Comparison of ENCODE assay signal across 1 cellular context in the genomic region with DNA sequence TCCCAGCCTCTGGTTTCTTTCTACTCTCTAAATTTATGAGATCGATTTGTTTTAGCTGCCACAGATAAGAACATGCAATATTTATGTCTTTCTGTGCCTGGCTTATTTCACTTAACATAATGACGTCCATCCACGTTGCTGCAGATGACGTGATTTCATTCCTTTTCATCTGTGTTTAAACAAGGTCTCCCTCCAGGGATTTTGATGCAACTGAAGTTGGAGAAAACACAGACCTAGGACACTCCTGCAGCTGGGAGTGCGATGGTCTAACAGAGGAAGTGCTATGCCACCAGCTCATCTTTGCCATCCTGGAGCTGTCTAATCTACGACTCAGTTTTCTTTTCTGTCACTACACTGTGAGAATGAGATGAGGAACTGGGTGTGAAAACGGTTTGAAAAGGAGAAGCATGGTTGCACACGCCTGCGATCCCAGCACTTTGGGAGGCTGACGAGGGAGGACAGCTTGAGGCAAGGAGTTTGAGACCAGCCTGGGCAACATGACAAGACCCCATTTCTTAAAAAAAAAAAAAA.
TF ChIP-seq lines count a peak whose summit lies in the region.

No MANE protein-coding gene starts in this region.

TF ChIP-seq in HEK293, 187 proteins besides CTCF, POLR2A, EP300 and RAD21 (continued from another document):
- peak; percentile 22; the same call in 1 of the 2 replicates for TF ChIP-seq OSR2 (tag by site-specific recombination; IDR thresholded peaks at IDR 0.05)
- TF ChIP-seq SCRT2 (tag by site-specific recombination; IDR thresholded peaks at IDR 0.05): no peak
- no peak for TF ChIP-seq ZNF214 (tag by site-specific recombination; IDR thresholded peaks at IDR 0.05; ENCODE audit: borderline replicate concordance)
- no peak for TF ChIP-seq ZNF660 (tag by site-specific recombination; IDR thresholded peaks at IDR 0.05)
- peak; percentile 91 for TF ChIP-seq ZNF629 (tag by site-specific recombination; IDR thresholded peaks at IDR 0.05)
- TF ChIP-seq ZNF292 (tag by site-specific recombination; IDR thresholded peaks at IDR 0.05; ENCODE audit: borderline replicate concordance, low read depth): no peak
- TF ChIP-seq, protein P1, sequence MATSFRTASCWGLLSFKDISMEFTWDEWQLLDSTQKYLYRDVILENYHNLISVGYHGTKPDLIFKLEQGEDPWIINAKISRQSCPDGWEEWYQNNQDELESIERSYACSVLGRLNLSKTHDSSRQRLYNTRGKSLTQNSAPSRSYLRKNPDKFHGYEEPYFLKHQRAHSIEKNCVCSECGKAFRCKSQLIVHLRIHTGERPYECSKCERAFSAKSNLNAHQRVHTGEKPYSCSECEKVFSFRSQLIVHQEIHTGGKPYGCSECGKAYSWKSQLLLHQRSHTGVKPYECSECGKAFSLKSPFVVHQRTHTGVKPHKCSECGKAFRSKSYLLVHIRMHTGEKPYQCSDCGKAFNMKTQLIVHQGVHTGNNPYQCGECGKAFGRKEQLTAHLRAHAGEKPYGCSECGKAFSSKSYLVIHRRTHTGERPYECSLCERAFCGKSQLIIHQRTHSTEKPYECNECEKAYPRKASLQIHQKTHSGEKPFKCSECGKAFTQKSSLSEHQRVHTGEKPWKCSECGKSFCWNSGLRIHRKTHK (tag by site-specific recombination; IDR thresholded peaks at IDR 0.05): no peak
